Comparison of ENCODE assay signal across 16 cellular contexts in genomic region chr13:73948848-73949529, GRCh38.
A peak's percentile ranks its signal among the peaks of the same experiment; 100 is the strongest.
DNase-seq lines count a peak whose midpoint lies in the region; ATAC-seq and TF ChIP-seq lines count a peak whose summit lies in the region.
"Had no signal": no experiment of that assay in that cellular context is flagged by ENCODE, and none has a peak within 500 bp of the region (broad histone marks: within the 10 kb centered on the region; RNA-seq: fewer than 3 reads in every experiment).

No MANE protein-coding gene starts in this region.

- H3K4me3 ChIP-seq in naive thymus-derived CD4-positive, alpha-beta T cell (ENCODE audit: low read length): no peak overlapping the region
- H3K4me3 ChIP-seq in PC-9: no peak overlapping the region
- H3K4me3 ChIP-seq: thyroid gland had no signal

- H3K27ac ChIP-seq in naive thymus-derived CD4-positive, alpha-beta T cell (ENCODE audit: low read depth, low read length): no peak overlapping the region
- H3K27ac ChIP-seq in PC-9: no peak overlapping the region
- H3K27ac ChIP-seq: C4-2B, thyroid gland had no signal

- intact Hi-C loops in naive thymus-derived CD4-positive, alpha-beta T cell (cut with micrococcal nuclease): no loop called here
- intact Hi-C loops in PC-9 (cut with micrococcal nuclease; ENCODE audit: unreplicated experiment): no loop called here

- peaks cover 14 to 23% of the 10 kb centered on the region in 2 donors for H3K4me1 ChIP-seq in naive thymus-derived CD4-positive, alpha-beta T cell (ENCODE audit: control insufficient read depth in 2 of 2, insufficient read depth in 2 of 2, low read length in 2 of 2)
- no peaks in the 10 kb centered on the region for H3K4me1 ChIP-seq in PC-9 (replicated peaks; ENCODE audit: insufficient read depth)
- H3K4me1 ChIP-seq: thyroid gland had no signal

- H3K4me3 Mint-ChIP-seq in naive thymus-derived CD4-positive, alpha-beta T cell: peak overlapping the region in 2 of 10 donors; percentile 5 to 15

- H3K36me3 ChIP-seq in naive thymus-derived CD4-positive, alpha-beta T cell (ENCODE audit: control insufficient read depth in 2 of 3, insufficient read depth in 3 of 3, low read length in 3 of 3): no peaks in the 10 kb centered on the region
- no peaks in the 10 kb centered on the region for H3K36me3 ChIP-seq in PC-9 (ENCODE audit: low read depth)
- H3K36me3 ChIP-seq: thyroid gland had no signal

- DNase-seq in naive thymus-derived CD4-positive, alpha-beta T cell: no peak
- no peak for DNase-seq in mesenteric fat pad (ENCODE audit: low spot score)
- no peak for DNase-seq in PC-9
- DNase-seq: activated CD8-positive, alpha-beta memory T cell treated with anti-CD3 and anti-CD28 coated beads, Interleukin-2, amount 50 U/mL, for 4 hours; KG1; NCI-H1694; NCI-H774; SHP77 treated with DMSO at 0.1 percent for 48 hours; stimulated activated CD4-positive, alpha-beta T cell treated with anti-CD3 and anti-CD28 coated beads, Interleukin-12 subunit alpha, Interleukin-12 subunit beta, amount 100 ng/mL, for 4 hours; thyroid gland had no signal

- no TSS peak for BruUV-seq in PC-9 (replicated peaks; lab: Mats Ljungman, UMichigan)

- peaks cover 0 to 18% (median 8%) of the 10 kb centered on the region in 5 donors for H3K36me3 Mint-ChIP-seq in naive thymus-derived CD4-positive, alpha-beta T cell

- H3K9me2 ChIP-seq in PC-9 (ENCODE audit: insufficient read depth): 0 out of 2 replicates have a peak, but pooled peaks cover 4% of the 10 kb centered on the region

- peaks cover 32 to 95% (median 82%) of the 10 kb centered on the region in 7 donors for H3K4me1 Mint-ChIP-seq in naive thymus-derived CD4-positive, alpha-beta T cell

- peaks cover 0 to 4% (median 0%) of the 10 kb centered on the region in 11 donors for H3K9me3 Mint-ChIP-seq in naive thymus-derived CD4-positive, alpha-beta T cell

- H4K20me1 ChIP-seq in PC-9 (ENCODE audit: insufficient read depth): no peaks in the 10 kb centered on the region

- no peaks in the 10 kb centered on the region for H3K9me3 ChIP-seq in naive thymus-derived CD4-positive, alpha-beta T cell (ENCODE audit: control insufficient read depth in 2 of 3, low read length in 3 of 3)
- no peaks in the 10 kb centered on the region for H3K9me3 ChIP-seq in PC-9 (ENCODE audit: insufficient read depth, low read depth)
- H3K9me3 ChIP-seq: thyroid gland had no signal

- POLR2A ChIA-PET in naive thymus-derived CD4-positive, alpha-beta T cell (lab: Charles Lee): interaction anchor here (0.6 to 0.7 kb wide), 3 partner anchors 28 to 1365 kb away, joined by 3 to 5 read pairs (median 4); no protein-coding TSS in a partner anchor
- POLR2A ChIA-PET in PC-9 (lab: Charles Lee; ENCODE audit: unreplicated experiment): no interaction called here

- CTCF ChIA-PET in naive thymus-derived CD4-positive, alpha-beta T cell (lab: Charles Lee): interaction anchor here (0.6 kb wide), 1 partner anchor 338 kb away, joined by 3 read pairs; no protein-coding TSS in a partner anchor
- CTCF ChIA-PET in PC-9 (lab: Charles Lee): no interaction called here

- H3F3A ChIP-seq in PC-9 (ENCODE audit: insufficient read depth, low read depth): no peaks in the 10 kb centered on the region

- H3K4me2 ChIP-seq in PC-9: no peak overlapping the region

- no peaks in the 10 kb centered on the region for H3K79me2 ChIP-seq in PC-9 (ENCODE audit: low read depth)

- ATAC-seq in GM18861 (IDR thresholded peaks at IDR 0.05; ENCODE audit: unreplicated experiment): peak; percentile 46
- ATAC-seq in GM21390 (IDR thresholded peaks at IDR 0.05; ENCODE audit: unreplicated experiment): peak; percentile 57
- peak; percentile 60 for ATAC-seq in HG03378 (IDR thresholded peaks at IDR 0.05; ENCODE audit: unreplicated experiment)
- ATAC-seq in naive thymus-derived CD4-positive, alpha-beta T cell: no peak
- no peak for ATAC-seq in GM21423 (IDR thresholded peaks at IDR 0.05; ENCODE audit: unreplicated experiment)
- ATAC-seq: HCT116 had no signal

- H3K27me3 Mint-ChIP-seq in naive thymus-derived CD4-positive, alpha-beta T cell: no peaks in the 10 kb centered on the region

- TF ChIP-seq CTCF in PC-9 (conservative IDR thresholded peaks at IDR 0.05): no peak

- no peaks in the 10 kb centered on the region for H3K27me3 ChIP-seq in naive thymus-derived CD4-positive, alpha-beta T cell (ENCODE audit: control insufficient read depth in 2 of 2, insufficient read depth in 2 of 2, low read length in 2 of 2)
- no peaks in the 10 kb centered on the region for H3K27me3 ChIP-seq in PC-9 (ENCODE audit: insufficient read depth, low read depth)
- H3K27me3 ChIP-seq: thyroid gland had no signal

- H3K27ac Mint-ChIP-seq in naive thymus-derived CD4-positive, alpha-beta T cell: peak overlapping the region in 5 of 9 donors; percentile 15 to 88 (median 32)

- H2AFZ ChIP-seq in PC-9: no peak overlapping the region

Comparison
In these comparisons a context has a peak if more than half of its experiments do, and no peak if none do; other contexts are left out.
1. ATAC-seq: peak in GM18861 (single experiment), GM21390 (single experiment) and HG03378 (single experiment); none in naive thymus-derived CD4-positive, alpha-beta T cell (single experiment) and GM21423 (single experiment).